Comparison of ENCODE assay signal across 29 cellular contexts in the genomic region with DNA sequence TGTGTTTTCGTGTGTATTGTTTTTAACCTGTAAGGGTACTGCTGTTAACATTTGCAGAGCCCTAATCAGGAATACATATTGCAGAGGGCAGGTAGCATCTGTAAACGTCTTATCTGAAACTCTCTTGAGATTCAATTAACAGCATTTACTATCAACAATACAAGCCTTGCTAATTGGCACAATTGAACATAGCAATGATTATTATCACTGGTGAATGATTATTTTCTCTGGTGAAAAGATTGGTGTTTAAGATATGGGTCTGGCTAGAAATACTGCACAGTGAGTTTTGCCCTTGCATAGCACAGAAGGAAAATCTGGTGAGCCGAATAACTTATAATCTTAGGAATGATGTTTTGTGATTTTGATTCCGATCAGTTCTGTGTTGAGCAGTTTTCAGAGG. TPM values are rescaled to one million over a fixed set of nuclear protein-coding genes. Genes with fewer than 3 reads are reported as not detected.
"Had no signal": no experiment of that assay in that cellular context is flagged by ENCODE, and none has a peak within 500 bp of the region (broad histone marks: within the 10 kb centered on the region; RNA-seq: fewer than 3 reads in every experiment).

No MANE protein-coding gene starts in this region.

- H3K36me3 ChIP-seq: colonic mucosa, esophagus muscularis mucosa, esophagus squamous epithelium, gastrocnemius medialis, gastroesophageal sphincter, heart left ventricle, heart right ventricle had no signal

- H3K4me1 ChIP-seq: colonic mucosa, foreskin keratinocyte, gastrocnemius medialis, heart right ventricle had no signal

- H3K79me2 ChIP-seq: hepatocyte had no signal

- DNase-seq: colonic mucosa; cortex of kidney; dermis blood vessel endothelial cell; dorsolateral prefrontal cortex; effector CD4-positive, alpha-beta T cell; effector CD8-positive, alpha-beta T cell; effector memory CD4-positive, alpha-beta T cell; effector memory CD8-positive, alpha-beta T cell; endodermal cell; erythroblast; esophagus squamous epithelium; foreskin fibroblast; foreskin keratinocyte; foreskin melanocyte; gastrocnemius medialis; glutamatergic neuron; head of caudate nucleus; heart left ventricle; heart right ventricle had no signal

- ATAC-seq: effector memory CD8-positive, alpha-beta T cell; esophagus mucosa; foreskin keratinocyte; gastrocnemius medialis; gastroesophageal sphincter; heart left ventricle; heart right ventricle had no signal

- H3K9me3 ChIP-seq: colonic mucosa, esophagus muscularis mucosa, esophagus squamous epithelium, gastrocnemius medialis, gastroesophageal sphincter, heart left ventricle, heart right ventricle had no signal

- H3K4me3 ChIP-seq: colonic mucosa, coronary artery, dorsolateral prefrontal cortex, esophagus muscularis mucosa, esophagus squamous epithelium, gastrocnemius medialis, gastroesophageal sphincter, heart left ventricle, heart right ventricle, hepatocyte had no signal

- FAIRE-seq: endometrium, endothelial cell of umbilical vein, frontal cortex had no signal

- H3K27ac ChIP-seq: colonic mucosa, coronary artery, dorsolateral prefrontal cortex, epithelial cell of prostate, esophagus muscularis mucosa, esophagus squamous epithelium, foreskin keratinocyte, gastrocnemius medialis, gastroesophageal sphincter, heart left ventricle, heart right ventricle, hepatocyte had no signal

- H2AFZ ChIP-seq: hepatocyte had no signal

- H3K4me2 ChIP-seq: hepatocyte had no signal

RNA-seq across cellular contexts. Expression of a gene that starts 5.9 kb away (rescaled TPM):
- total RNA-seq: dermis microvascular lymphatic vessel endothelial cell, endothelial cell of umbilical vein, foreskin keratinocyte had no signal
- polyA plus RNA-seq: endothelial cell of umbilical vein, foreskin keratinocyte had no signal
